In genomic region chr2:195532628-195533271, GRCh38 we compare ENCODE assay signal across 9 cellular contexts.
DNase-seq lines count a peak whose midpoint lies in the region; ATAC-seq, FAIRE-seq and TF ChIP-seq lines count a peak whose summit lies in the region.
"Had no signal": no experiment of that assay in that cellular context is flagged by ENCODE, and none has a peak within 500 bp of the region (broad histone marks: within the 10 kb centered on the region; RNA-seq: fewer than 3 reads in every experiment).

No MANE protein-coding gene starts in this region.

- DNase-seq in ELR (ENCODE audit: low read depth) (peak; percentile 53), MG63 (no peak), bronchial epithelial cell (ENCODE audit: low read depth) (peak; percentile 7), smooth muscle cell of the brain vasculature (ENCODE audit: low read depth, low spot score) (peak; percentile 32), NCI-H226 (no peak), NCI-H524 (lab: John Stamatoyannopoulos, UW) (no peak), D341Med (ENCODE audit: low spot score) (no peak)

- no peak for TF ChIP-seq CTCF in bronchial epithelial cell (IDR thresholded peaks at IDR 0.05; ENCODE audit: insufficient read depth, low read length, severe bottlenecking)

- H3K4me3 ChIP-seq in MG63, result peak overlapping the region; percentile 31
- H3K4me3 ChIP-seq in bronchial epithelial cell (ENCODE audit: low read depth, low read length), result no peak overlapping the region

- H3K27me3 ChIP-seq in MG63 (no peaks in the 10 kb centered on the region), bronchial epithelial cell (ENCODE audit: control insufficient read depth, insufficient read depth, low read length) (no peaks in the 10 kb centered on the region)

- no peaks in the 10 kb centered on the region for H3K36me3 ChIP-seq in MG63
- no peaks in the 10 kb centered on the region for H3K36me3 ChIP-seq in bronchial epithelial cell (ENCODE audit: control insufficient read depth, insufficient read depth, low read length)

- no peaks in the 10 kb centered on the region for H3K9me3 ChIP-seq in MG63

- no peak for FAIRE-seq in bronchial epithelial cell (lab: Jason Lieb, UNC)

- peak; percentile 49 for ATAC-seq in GM21717 (IDR thresholded peaks at IDR 0.05; ENCODE audit: unreplicated experiment)
- ATAC-seq: Panc1 had no signal

Comparison
In these comparisons a context has a peak if more than half of its experiments do, and no peak if none do; other contexts are left out.
1. DNase-seq: peak in ELR (single experiment), bronchial epithelial cell (single experiment) and smooth muscle cell of the brain vasculature (single experiment); none in MG63 (single experiment), NCI-H226 (single experiment), NCI-H524 (0 of 2) and D341Med (single experiment).